ENCODE assay signal across 21 cellular contexts in the genomic region with DNA sequence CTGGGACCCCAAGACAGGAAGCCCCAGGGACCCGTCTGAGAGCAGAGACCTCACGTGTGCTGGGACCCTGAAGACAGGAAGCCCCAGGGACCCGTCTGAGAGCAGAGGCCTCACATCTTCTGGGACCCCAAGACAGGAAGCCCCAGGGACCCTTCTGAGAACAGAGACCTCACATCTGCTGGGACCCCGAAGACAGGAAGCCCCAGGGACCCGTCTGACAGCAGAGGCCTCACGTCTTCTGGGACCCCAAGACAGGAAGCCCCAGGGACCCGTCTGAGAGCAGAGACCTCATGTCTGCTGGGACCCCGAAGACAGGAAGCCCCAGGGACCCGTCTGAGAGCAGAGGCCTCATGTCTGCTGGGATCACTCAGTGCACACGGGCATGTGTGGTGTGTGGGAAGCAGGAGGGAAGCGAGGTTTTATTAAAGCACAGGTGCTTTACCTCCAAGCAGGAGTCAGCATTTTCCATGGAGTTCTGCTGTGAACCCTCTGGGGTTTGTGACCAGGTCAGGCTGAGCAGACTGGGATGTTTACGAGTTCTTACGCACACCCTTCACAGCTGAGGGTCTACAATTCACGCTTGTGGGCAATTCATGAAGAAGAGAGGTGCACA.
A peak's percentile ranks its signal among the peaks of the same experiment; 100 is the strongest.
DNase-seq lines count a peak whose midpoint lies in the region; ATAC-seq and TF ChIP-seq lines count a peak whose summit lies in the region.
"Had no signal": no experiment of that assay in that cellular context is flagged by ENCODE, and none has a peak within 500 bp of the region (broad histone marks: within the 10 kb centered on the region; RNA-seq: fewer than 3 reads in every experiment).

No MANE protein-coding gene starts in this region.

- H3K27ac Mint-ChIP-seq in naive thymus-derived CD8-positive, alpha-beta T cell: peak overlapping the region; percentile 57 to 96 (median 92)

- H4K20me1 ChIP-seq in BLaER1 treated with 17β-estradiol and CSF1 and Interleukin-3, amounts not matched to agents 10 nM and 100 nM: peaks cover 0 to 8% (median 0%) of the 10 kb centered on the region in 11 experiments; a peak in 2 of 22 replicates
- H4K20me1 ChIP-seq in DND-41 (ENCODE audit: insufficient read depth, low read length): peaks cover 3% of the 10 kb centered on the region; the same call in 1 of the 2 replicates

- peaks cover 0 to 3% (median 0%) of the 10 kb centered on the region in 9 donors for H3K9me3 Mint-ChIP-seq in naive thymus-derived CD8-positive, alpha-beta T cell

- intact Hi-C loops in ascending aorta (cut with DNase I): no loop called here

- peak overlapping the region in 9 of 11 experiments; percentile 40 to 87 (median 79); a peak in 19 of 22 replicates for H3K4me2 ChIP-seq in BLaER1 treated with 17β-estradiol and CSF1 and Interleukin-3, amounts not matched to agents 10 nM and 100 nM
- no peak overlapping the region for H3K4me2 ChIP-seq in DND-41 (ENCODE audit: insufficient read depth, low read length)
- H3K4me2 ChIP-seq: SK-N-SH had no signal

- no peak overlapping the region for H3K4me3 ChIP-seq in BLaER1 treated with 17β-estradiol and CSF1 and Interleukin-3, amounts not matched to agents 10 nM and 100 nM
- H3K4me3 ChIP-seq in DND-41 (ENCODE audit: low read depth in 1 of 2, low read length in 2 of 2): no peak overlapping the region
- no peak overlapping the region for H3K4me3 ChIP-seq in coronary artery
- no peak overlapping the region for H3K4me3 ChIP-seq in ascending aorta

- DNase-seq in DND-41 (peak; percentile 17), coronary artery (ENCODE audit: low spot score) (peak; percentile 60), NCI-H1436 (lab: John Stamatoyannopoulos, UW) (no peak), ascending aorta (ENCODE audit: low spot score in 2 of 2) (no peak)
- peak in 5 of 10 donors; percentile 9 to 36 (median 22) for DNase-seq in naive thymus-derived CD8-positive, alpha-beta T cell
- DNase-seq: C1 segment of cervical spinal cord; EL; GF-D8; KBM-7; NCI-H1092 treated with DMSO at 0.1 percent for 48 hours; NCI-H146; NCI-H2029 treated with DMSO at 0.1 percent for 48 hours; NCI-H345; NCI-H524; NCI-H774; NK-92 treated with Interleukin-12 subunit alpha and Interleukin-12 subunit beta, amount 100 ng/mL, for 24 hours; SIG-M5; SK-N-SH had no signal

- H3K9me3 ChIP-seq in BLaER1 treated with 17β-estradiol and CSF1 and Interleukin-3, amounts not matched to agents 10 nM and 100 nM (replicated peaks in 1 of 11): peaks cover 5 to 20% (median 12%) of the 10 kb centered on the region in 11 experiments
- H3K9me3 ChIP-seq in DND-41 (ENCODE audit: insufficient read depth, low read length, severe bottlenecking) (no peaks in the 10 kb centered on the region), ascending aorta (no peaks in the 10 kb centered on the region)
- H3K9me3 ChIP-seq: SK-N-SH had no signal

- TF ChIP-seq CTCF in DND-41 (IDR thresholded peaks at IDR 0.05; ENCODE audit: borderline replicate concordance, extremely low read depth, low read length, poor library complexity, severe bottlenecking): no peak
- TF ChIP-seq CTCF in coronary artery (IDR thresholded peaks at IDR 0.05): no peak
- TF ChIP-seq CTCF in ascending aorta (IDR thresholded peaks at IDR 0.05): no peak

- H3K27me3 ChIP-seq in BLaER1 treated with 17β-estradiol and CSF1 and Interleukin-3, amounts not matched to agents 10 nM and 100 nM: no peaks in the 10 kb centered on the region; a peak in 1 of 22 replicates
- H3K27me3 ChIP-seq in DND-41 (ENCODE audit: insufficient read depth, low read length, poor library complexity) (no peaks in the 10 kb centered on the region), ascending aorta (no peaks in the 10 kb centered on the region)

- no peaks in the 10 kb centered on the region for H3K36me3 Mint-ChIP-seq in naive thymus-derived CD8-positive, alpha-beta T cell

- peaks cover 19 to 48% (median 30%) of the 10 kb centered on the region in 4 donors for H3K4me1 Mint-ChIP-seq in naive thymus-derived CD8-positive, alpha-beta T cell

- peaks cover 13 to 79% (median 56%) of the 10 kb centered on the region in 10 experiments for H3K4me1 ChIP-seq in BLaER1 treated with 17β-estradiol and CSF1 and Interleukin-3, amounts not matched to agents 10 nM and 100 nM
- H3K4me1 ChIP-seq in DND-41 (ENCODE audit: insufficient read depth, low read length): peaks cover 13% of the 10 kb centered on the region
- H3K4me1 ChIP-seq in ascending aorta: no peaks in the 10 kb centered on the region

- peak overlapping the region in 7 of 10 donors; percentile 2 to 62 (median 38) for H3K4me3 Mint-ChIP-seq in naive thymus-derived CD8-positive, alpha-beta T cell

- peaks cover 0 to 2% (median 0%) of the 10 kb centered on the region in 5 donors for H3K27me3 Mint-ChIP-seq in naive thymus-derived CD8-positive, alpha-beta T cell

- POLR2A ChIA-PET in naive thymus-derived CD8-positive, alpha-beta T cell (lab: Charles Lee): no interaction called here

- peak overlapping the region in 8 of 11 experiments; percentile 24 to 73 (median 60); a peak in 15 of 22 replicates for H3K27ac ChIP-seq in BLaER1 treated with 17β-estradiol and CSF1 and Interleukin-3, amounts not matched to agents 10 nM and 100 nM
- H3K27ac ChIP-seq in DND-41 (ENCODE audit: low read length): no peak overlapping the region
- H3K27ac ChIP-seq in coronary artery: no peak overlapping the region
- no peak overlapping the region for H3K27ac ChIP-seq in ascending aorta
- H3K27ac ChIP-seq: HL-60 had no signal

- no peaks in the 10 kb centered on the region for H3K79me2 ChIP-seq in DND-41 (ENCODE audit: insufficient read depth, low read length)

- ATAC-seq in DND-41 (ENCODE audit: insufficient read depth, low read depth): no peak; the same call in 1 of the 3 replicates
- no peak for ATAC-seq in naive thymus-derived CD8-positive, alpha-beta T cell
- no peak for ATAC-seq in HG03095 (IDR thresholded peaks at IDR 0.05; ENCODE audit: unreplicated experiment)

- H3K9ac ChIP-seq in BLaER1 treated with 17β-estradiol and CSF1 and Interleukin-3, amounts not matched to agents 10 nM and 100 nM: peak overlapping the region in 6 of 11 experiments; percentile 15 to 59 (median 38); a peak in 8 of 22 replicates
- no peak overlapping the region for H3K9ac ChIP-seq in DND-41 (ENCODE audit: low read depth, low read length)
- H3K9ac ChIP-seq: SK-N-SH had no signal

- no peak overlapping the region for H2AFZ ChIP-seq in DND-41 (ENCODE audit: low read depth, low read length)

- no peaks in the 10 kb centered on the region for H3K36me3 ChIP-seq in BLaER1 treated with 17β-estradiol and CSF1 and Interleukin-3, amounts not matched to agents 10 nM and 100 nM
- H3K36me3 ChIP-seq in DND-41 (ENCODE audit: insufficient read depth, low read length): no peaks in the 10 kb centered on the region
- H3K36me3 ChIP-seq in ascending aorta: no peaks in the 10 kb centered on the region

Comparison
In these comparisons a context has a peak if more than half of its experiments do, and no peak if none do; other contexts are left out.
1. H3K27ac ChIP-seq: peak in BLaER1 treated with 17β-estradiol and CSF1 and Interleukin-3, amounts not matched to agents 10 nM and 100 nM (8 of 11); none in DND-41 (single experiment), coronary artery (0 of 2) and ascending aorta (0 of 2).
2. DNase-seq: peak in DND-41 (single experiment) and coronary artery (single experiment); none in NCI-H1436 (single experiment) and ascending aorta (0 of 2).